Comparison of ENCODE assay signal across 10 cellular contexts in genomic region chr5:55440188-55440646, GRCh38.
DNase-seq lines count a peak whose midpoint lies in the region; ATAC-seq and TF ChIP-seq lines count a peak whose summit lies in the region.
"Had no signal": no experiment of that assay in that cellular context is flagged by ENCODE, and none has a peak within 500 bp of the region (broad histone marks: within the 10 kb centered on the region; RNA-seq: fewer than 3 reads in every experiment).

No MANE protein-coding gene starts in this region.

- TF ChIP-seq EP300 in tibial nerve (IDR thresholded peaks at IDR 0.05), result no peak

- intact Hi-C loops in Right ventricle myocardium superior (cut with DNase I), result no loop called here
- intact Hi-C loops in cardiac septum (cut with DNase I), result loop anchor here (2.0 kb wide), 1 partner anchor 161 kb away; no protein-coding TSS in a partner anchor

- ATAC-seq in Right ventricle myocardium superior (ENCODE audit: poor library complexity), result peak; percentile 36
- no peak for ATAC-seq in GM21390 (IDR thresholded peaks at IDR 0.05; ENCODE audit: unreplicated experiment)

- peaks cover 0 to 30% (median 0%) of the 10 kb centered on the region in 3 donors for H3K36me3 ChIP-seq in tibial nerve

- WGBS in tibial nerve, 2 donors, result 59 to 70% methylated on average over 6 of the region's 6 CpGs

- H3K27me3 ChIP-seq in layer of hippocampus (ENCODE audit: control insufficient read depth, insufficient read depth, low read length) (no peaks in the 10 kb centered on the region), tibial nerve (no peaks in the 10 kb centered on the region)

- DNase-seq in Right ventricle myocardium superior, result no peak
- DNase-seq in cardiac septum (ENCODE audit: low spot score), result no peak
- peak; percentile 62 for DNase-seq in amniotic epithelial cell (ENCODE audit: low read depth)
- DNase-seq in tibial nerve (ENCODE audit: low spot score in 2 of 2), result no peak
- DNase-seq in NCI-H1105 (lab: John Stamatoyannopoulos, UW), result no peak
- DNase-seq in kidney glomerular epithelial cell (lab: John Stamatoyannopoulos, UW), result no peak
- DNase-seq: NCI-H526 had no signal

- no peak for TF ChIP-seq POLR2A in tibial nerve (IDR thresholded peaks at IDR 0.05)

- H3K4me1 ChIP-seq in tibial nerve, result peaks cover 0 to 55% (median 18%) of the 10 kb centered on the region in 4 donors

- no peak for TF ChIP-seq CTCF in tibial nerve (IDR thresholded peaks at IDR 0.05)

- H3K9me3 ChIP-seq in tibial nerve, result no peaks in the 10 kb centered on the region

- H3K27ac ChIP-seq in layer of hippocampus (ENCODE audit: low read depth, low read length) (peak overlapping the region; percentile 71), tibial nerve (peak overlapping the region in 3 of 4 donors; percentile 65 to 92 (median 86))
- H3K27ac ChIP-seq: parathyroid adenoma had no signal

- H3K4me3 ChIP-seq in tibial nerve, result no peak overlapping the region
